Comparison of ENCODE assay signal across 1 cellular context in genomic region chr20:54549523-54550326, GRCh38.
TF ChIP-seq lines count a peak whose summit lies in the region.

No MANE protein-coding gene starts in this region.

TF ChIP-seq in endothelial cell of umbilical vein, 7 proteins besides CTCF, POLR2A, EP300 and RAD21:
- no peak for TF ChIP-seq EZH2 (IDR thresholded peaks at IDR 0.05; ENCODE audit: borderline replicate concordance, low read depth, low read length, severe bottlenecking)
- no peak for TF ChIP-seq GATA2 (IDR thresholded peaks at IDR 0.05; ENCODE audit: insufficient read depth, insufficient read length, low read depth, low read length)
- TF ChIP-seq, protein P1, sequence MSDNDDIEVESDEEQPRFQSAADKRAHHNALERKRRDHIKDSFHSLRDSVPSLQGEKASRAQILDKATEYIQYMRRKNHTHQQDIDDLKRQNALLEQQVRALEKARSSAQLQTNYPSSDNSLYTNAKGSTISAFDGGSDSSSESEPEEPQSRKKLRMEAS (IDR thresholded peaks at IDR 0.05; ENCODE audit: insufficient read depth, insufficient read length): no peak
- TF ChIP-seq JUN (IDR thresholded peaks at IDR 0.05; ENCODE audit: borderline replicate concordance, insufficient read depth, insufficient read length, low read depth): no peak
- no peak for TF ChIP-seq MYC (IDR thresholded peaks at IDR 0.05; ENCODE audit: low read depth, low read length)
